In the genomic region with DNA sequence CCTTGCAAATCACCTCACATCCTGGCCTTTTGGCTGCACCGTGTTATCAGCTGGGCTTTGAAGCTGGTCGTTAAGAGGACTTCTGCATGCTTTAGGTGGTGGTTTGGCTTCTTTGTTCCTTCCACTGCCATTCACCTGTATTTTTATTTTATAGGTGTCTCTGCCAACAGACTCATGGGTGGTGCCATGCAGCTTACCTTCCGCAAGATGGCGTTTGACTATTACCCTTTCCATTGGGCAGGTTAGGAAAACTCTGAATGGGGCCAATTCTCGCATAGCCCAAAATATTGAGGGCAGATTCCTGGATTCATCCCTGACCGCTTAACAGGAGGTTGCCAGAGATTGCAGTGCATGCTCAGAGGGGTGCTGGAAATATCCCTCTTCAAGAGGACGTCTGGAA, we compare ENCODE assay signal across 22 cellular contexts. TPM values are rescaled to one million over a fixed set of nuclear protein-coding genes. Genes with fewer than 3 reads are reported as not detected.
A peak's percentile ranks its signal among the peaks of the same experiment; 100 is the strongest.
DNase-seq lines count a peak whose midpoint lies in the region; ATAC-seq, FAIRE-seq and TF ChIP-seq lines count a peak whose summit lies in the region.
"Had no signal": no experiment of that assay in that cellular context is flagged by ENCODE, and none has a peak within 500 bp of the region (broad histone marks: within the 10 kb centered on the region; RNA-seq: fewer than 3 reads in every experiment).

No MANE protein-coding gene starts in this region.

- 79% methylated on average over 7 of the region's 7 CpGs for WGBS in smooth muscle cell (ENCODE audit: low lambda C conversion rate)

- no peak overlapping the region for H3K27ac ChIP-seq in smooth muscle cell (ENCODE audit: low read depth)
- H3K27ac ChIP-seq: BLaER1 had no signal

- H3K9ac ChIP-seq in smooth muscle cell (ENCODE audit: low read depth) = no peak overlapping the region
- H3K9ac ChIP-seq: BLaER1 had no signal

- H3K4me3 ChIP-seq in epithelial cell of esophagus (ENCODE audit: low read length) (no peak overlapping the region), smooth muscle cell (no peak overlapping the region)
- H3K4me3 ChIP-seq: BLaER1 had no signal

- H4K20me1 ChIP-seq in smooth muscle cell (ENCODE audit: low read depth) = no peaks in the 10 kb centered on the region
- H4K20me1 ChIP-seq: BLaER1 had no signal

- DNase-seq in DMS53 (lab: John Stamatoyannopoulos, UW) (peak; percentile 19), DMS53 treated with DMSO at 0.1 percent for 48 hours (lab: John Stamatoyannopoulos, UW; ENCODE audit: unreplicated experiment) (no peak), SK-MEL-5 (ENCODE audit: low read depth, low spot score) (peak; percentile 36), epithelial cell of esophagus (ENCODE audit: low read depth) (no peak), smooth muscle cell (lab: John Stamatoyannopoulos, UW; ENCODE audit: unreplicated experiment) (no peak), frontal cortex (ENCODE audit: low spot score in 2 of 2) (no peak)
- DNase-seq: 8988T; CD8-positive, alpha-beta memory T cell; DND-41; GF-D8; HCEC 1CT; NCI-H1048; NCI-H1436 treated with DMSO at 0.1 percent for 48 hours; NCI-H2081; NCI-H510A; NCI-H774; SHP77 had no signal

- ATAC-seq in GM21447 (IDR thresholded peaks at IDR 0.05; ENCODE audit: unreplicated experiment) = no peak
- no peak for ATAC-seq in HG02870 (IDR thresholded peaks at IDR 0.05; ENCODE audit: unreplicated experiment)

- H2AFZ ChIP-seq in smooth muscle cell (ENCODE audit: low read depth) = no peak overlapping the region

- in situ Hi-C loops in SK-MEL-5 (cut with HindIII; ENCODE audit: low pct_unique_long_range_greater_than_20kb, low sequenced_read_pairs) = no loop called here

- no peaks in the 10 kb centered on the region for H3F3A ChIP-seq in smooth muscle cell (ENCODE audit: low read depth)

- no peak overlapping the region for H3K4me2 ChIP-seq in smooth muscle cell
- H3K4me2 ChIP-seq: BLaER1 had no signal

- H3K36me3 ChIP-seq in smooth muscle cell (ENCODE audit: low read depth) = peaks cover 6% of the 10 kb centered on the region

- peak; percentile 34 for TF ChIP-seq CTCF in epithelial cell of esophagus (IDR thresholded peaks at IDR 0.05; ENCODE audit: insufficient read depth, low read depth, low read length, missing control alignments)
- peak; percentile 11 for TF ChIP-seq CTCF in smooth muscle cell (IDR thresholded peaks at IDR 0.05; ENCODE audit: borderline replicate concordance, insufficient read depth, poor library complexity, severe bottlenecking)

- H3K79me2 ChIP-seq in smooth muscle cell (ENCODE audit: low read depth) = no peaks in the 10 kb centered on the region

- no peak for FAIRE-seq in frontal cortex (lab: Jason Lieb, UNC)
- FAIRE-seq: D721Med, GM19239 had no signal

- no peaks in the 10 kb centered on the region for H3K9me3 ChIP-seq in smooth muscle cell (replicated peaks; ENCODE audit: low read depth)
- H3K9me3 ChIP-seq: BLaER1 had no signal

- H3K4me1 ChIP-seq in smooth muscle cell (ENCODE audit: low read depth) = no peaks in the 10 kb centered on the region
- H3K4me1 ChIP-seq: BLaER1 had no signal

- no peaks in the 10 kb centered on the region for H3K27me3 ChIP-seq in smooth muscle cell (ENCODE audit: low read depth)
- H3K27me3 ChIP-seq: BLaER1 had no signal

RNA-seq across cellular contexts. Expression of a gene that starts 32.4 kb away (rescaled TPM):
- total RNA-seq in SK-MEL-5 (2014; rRNA removed; shearing (Covaris generic)) = 30.3 and 30.9 TPM in 2 replicates
- 26.2 and 31.2 TPM in 2 replicates for polyA plus RNA-seq in SK-MEL-5 (2015; cell fraction: cytosol; rRNA removed)
- polyA plus RNA-seq in SK-MEL-5 (2015; cell fraction: nucleus; rRNA removed) = 32.5 and 39.6 TPM in 2 replicates
- total RNA-seq in smooth muscle cell (17.2 and 22.8 TPM in 2 replicates), frontal cortex (32.2 TPM)
- 35.3 and 36.6 TPM in 2 replicates for polyA plus RNA-seq in smooth muscle cell

RNA-seq across cellular contexts. Expression of a gene that starts 33.6 kb away (rescaled TPM):
- total RNA-seq in SK-MEL-5 (2014; rRNA removed; shearing (Covaris generic)) = 13.6 and 14.7 TPM in 2 replicates
- polyA plus RNA-seq in SK-MEL-5 (2015; cell fraction: cytosol; rRNA removed) = 20.6 and 22.6 TPM in 2 replicates
- polyA plus RNA-seq in SK-MEL-5 (2015; cell fraction: nucleus; rRNA removed) = 21.6 and 24.0 TPM in 2 replicates
- total RNA-seq in smooth muscle cell (39.2 and 40.5 TPM in 2 replicates), frontal cortex (12.2 TPM)
- 28.9 and 51.5 TPM in 2 replicates for polyA plus RNA-seq in smooth muscle cell

Comparison
In these comparisons a context has a peak if more than half of its experiments do, and no peak if none do; other contexts are left out.
1. DNase-seq: peak in DMS53 (single experiment) and SK-MEL-5 (single experiment); none in DMS53 treated with DMSO at 0.1 percent for 48 hours (single experiment), epithelial cell of esophagus (single experiment), smooth muscle cell (single experiment) and frontal cortex (0 of 2).